8 cellular contexts compared by ENCODE assay signal in genomic region chr5:134003064-134003956, GRCh38. TPM values are rescaled to one million over a fixed set of nuclear protein-coding genes. Genes with fewer than 3 reads are reported as not detected.
DNase-seq lines count a peak whose midpoint lies in the region; ATAC-seq, FAIRE-seq and TF ChIP-seq lines count a peak whose summit lies in the region.

No MANE protein-coding gene starts in this region.

- TF ChIP-seq RAD21 in GM12878 (IDR thresholded peaks at IDR 0.05; ENCODE audit: insufficient read depth, low read depth, low read length), result no peak

- peak overlapping the region; percentile 51 for H2AFZ ChIP-seq in GM12878 (ENCODE audit: control insufficient read depth, low read depth, low read length)

- DNase-seq in NOMO-1 treated with DMSO at 0.1 percent for 48 hours (lab: John Stamatoyannopoulos, UW; ENCODE audit: unreplicated experiment) (peak; percentile 4), NOMO-1 (lab: John Stamatoyannopoulos, UW; ENCODE audit: unreplicated experiment in 2 of 2) (no peak), NCI-H69 (lab: John Stamatoyannopoulos, UW) (peak; percentile 58), GM12878 (ENCODE audit: low read depth, low spot score) (no peak), lung (ENCODE audit: low spot score) (no peak), NCI-H1105 (lab: John Stamatoyannopoulos, UW) (no peak), NCI-H146 (lab: John Stamatoyannopoulos, UW) (no peak)

- TF ChIP-seq POLR2A in GM12878 (IDR thresholded peaks at IDR 0.05; ENCODE audit: low read depth, low read length), result peak; percentile 59

- BruUV-seq in GM12878 (replicated peaks; lab: Mats Ljungman, UMichigan), result TSS peak; percentile 59

- intact Hi-C loops in GM12878 (cut with micrococcal nuclease; ENCODE audit: unreplicated experiment), result no loop called here

- peak overlapping the region; percentile 86 for H3K4me2 ChIP-seq in GM12878 (ENCODE audit: control insufficient read depth, insufficient read depth)

- no peak for TF ChIP-seq EP300 in GM12878 (IDR thresholded peaks at IDR 0.05; ENCODE audit: borderline replicate concordance in 1 of 2, control insufficient read depth in 1 of 2, low read depth in 2 of 2, low read length in 2 of 2)

- peaks cover 19% of the 10 kb centered on the region for H3K4me1 ChIP-seq in GM12878 (ENCODE audit: control insufficient read depth, insufficient read depth, low read length)
- peaks cover 18 to 35% of the 10 kb centered on the region in 2 donors for H3K4me1 ChIP-seq in lung (ENCODE audit: control insufficient read depth in 2 of 2, insufficient read depth in 2 of 2, low read length in 2 of 2)
- H3K4me1 ChIP-seq in stomach smooth muscle (ENCODE audit: control insufficient read depth, insufficient read depth, low read length), result peaks cover 49% of the 10 kb centered on the region

- H4K20me1 ChIP-seq in GM12878 (ENCODE audit: control insufficient read depth, insufficient read depth), result peaks cover 30% of the 10 kb centered on the region

- H3K27me3 ChIP-seq in GM12878 (replicated peaks in 1 of 2; ENCODE audit: control insufficient read depth in 2 of 2, insufficient read depth in 2 of 2, low read length in 1 of 2), result no peaks in the 10 kb centered on the region
- H3K27me3 ChIP-seq in lung (ENCODE audit: control insufficient read depth, insufficient read depth), result no peaks in the 10 kb centered on the region
- no peaks in the 10 kb centered on the region for H3K27me3 ChIP-seq in stomach smooth muscle (ENCODE audit: control insufficient read depth in 1 of 2, insufficient read depth in 2 of 2, low read length in 2 of 2)

- RAD21 ChIA-PET in GM12878 (lab: Charles Lee; ENCODE audit: unreplicated experiment), result interaction anchor here (0.8 to 1.6 kb wide), 8 partner anchors 8 to 137 kb away, joined by 3 to 6 read pairs (median 4); no protein-coding TSS in a partner anchor

- CTCF ChIA-PET in GM12878 (lab: Yijun Ruan, JAX), result interaction anchor here (0.9 to 3.0 kb wide), 7 partner anchors 9 to 99 kb away, joined by 3 to 18 read pairs (median 5); no protein-coding TSS in a partner anchor

- H3K27ac ChIP-seq in GM12878 (ENCODE audit: control insufficient read depth, insufficient read depth), result peak overlapping the region; percentile 95
- H3K27ac ChIP-seq in lung (ENCODE audit: low read depth in 1 of 2, low read length in 1 of 2), result peak overlapping the region; percentile 99 to 100
- H3K27ac ChIP-seq in stomach smooth muscle (ENCODE audit: low read length), result peak overlapping the region; percentile 95

- H3K36me3 ChIP-seq in GM12878 (ENCODE audit: control insufficient read depth in 2 of 2, insufficient read depth in 2 of 2, low read length in 1 of 2) (peaks cover 7 to 14% of the 10 kb centered on the region in 2 experiments; a peak in 3 of 4 replicates), lung (ENCODE audit: control insufficient read depth in 2 of 2, insufficient read depth in 2 of 2, low read length in 2 of 2) (peaks cover 0 to 8% of the 10 kb centered on the region in 2 donors), stomach smooth muscle (ENCODE audit: control insufficient read depth in 2 of 2, insufficient read depth in 2 of 2, low read length in 2 of 2) (peaks cover 0 to 6% of the 10 kb centered on the region in 2 donors)

- H3K4me3 ChIP-seq in GM12878, result peak overlapping the region; percentile 88
- H3K4me3 ChIP-seq in lung, result peak overlapping the region; percentile 86
- peak overlapping the region; percentile 87 to 88 for H3K4me3 ChIP-seq in stomach smooth muscle (ENCODE audit: low read length in 2 of 2)

- peaks cover 77% of the 10 kb centered on the region for H3K79me2 ChIP-seq in GM12878 (ENCODE audit: control insufficient read depth, insufficient read depth, low read length)

- H3K9ac ChIP-seq in GM12878 (ENCODE audit: control insufficient read depth, insufficient read depth, low read length) (peak overlapping the region; percentile 97), stomach smooth muscle (ENCODE audit: low read length in 2 of 2) (peak overlapping the region; percentile 86 to 96)

- SMC1A ChIA-PET in GM12878 (lab: Charles Lee; ENCODE audit: uncharacterized antibody, unreplicated experiment), result interaction anchor here (0.6 to 2.8 kb wide), 8 partner anchors 9 to 73 kb away, joined by 3 to 12 read pairs (median 4); no protein-coding TSS in a partner anchor

- ATAC-seq in GM12878, result peak; percentile 5
- ATAC-seq in lung (ENCODE audit: insufficient read depth, low FRiP score), result no peak

- in situ Hi-C loops in GM12878 (cut with MboI), result no loop called here

- no peak for TF ChIP-seq CTCF in GM12878 (IDR thresholded peaks at IDR 0.05 in 2 of 3, conservative IDR thresholded peaks at IDR 0.05 in 1 of 3; ENCODE audit: control insufficient read depth in 2 of 3, extremely low read depth in 1 of 3, insufficient read depth in 1 of 3, low read depth in 3 of 3, low read length in 3 of 3)
- no peak for TF ChIP-seq CTCF in lung (IDR thresholded peaks at IDR 0.05; ENCODE audit: control extremely low read depth, extremely low read depth)

- under 1% methylated on average over 18 of the region's 18 CpGs for WGBS in GM12878 (ENCODE audit: insufficient coverage, insufficient replicate concordance, low lambda C conversion rate, missing lambda C conversion rate)
- 18% methylated on average over 18 of the region's 18 CpGs for WGBS in lung, 2 donors

- H3K9me3 ChIP-seq in GM12878 (replicated peaks; ENCODE audit: control insufficient read depth, insufficient read depth, low read length) (no peaks in the 10 kb centered on the region), lung (ENCODE audit: control insufficient read depth in 2 of 2, insufficient read depth in 1 of 2, low read length in 1 of 2) (no peaks in the 10 kb centered on the region), stomach smooth muscle (ENCODE audit: control insufficient read depth in 2 of 2, low read length in 2 of 2) (no peaks in the 10 kb centered on the region)

- peak; percentile 59 for FAIRE-seq in GM12878 (lab: Jason Lieb, UNC)

- POLR2A ChIA-PET in GM12878 (lab: Charles Lee), result interaction anchor here (0.6 to 1.9 kb wide), 6 partner anchors 23 to 364 kb away, joined by 3 to 8 read pairs (median 3); partner anchors contain the start of gene TCF7

TF ChIP-seq in GM12878, 131 proteins besides CTCF, POLR2A, EP300 and RAD21 (continues in another document):
- peak; percentile 35; the same call in 1 of the 2 replicates for TF ChIP-seq PML (IDR thresholded peaks at IDR 0.05; ENCODE audit: low read length)
- TF ChIP-seq ATF2 (IDR thresholded peaks at IDR 0.05; ENCODE audit: low read length), result no peak
- TF ChIP-seq GABPA (IDR thresholded peaks at IDR 0.05; ENCODE audit: low read depth), result no peak
- no peak for TF ChIP-seq SMC3 (IDR thresholded peaks at IDR 0.05; ENCODE audit: borderline replicate concordance, low read length)
- TF ChIP-seq POU2F2 (IDR thresholded peaks at IDR 0.05; ENCODE audit: borderline replicate concordance, low read depth, low read length), result 0 out of 3 replicates have a peak, but pooled peaks have one; percentile 5
- TF ChIP-seq RUNX3 (IDR thresholded peaks at IDR 0.05; ENCODE audit: low read length), result peak; percentile 68

RNA-seq across cellular contexts. Expression of gene VDAC1, which starts 1.5 kb away (rescaled TPM):
- 106 and 109 TPM in 2 replicates for total RNA-seq in GM12878 (2013; cell fraction: nucleolus; rRNA removed)
- total RNA-seq in GM12878 (2014; rRNA removed) (314 and 372 TPM in 2 replicates), GM12878 (2014; rRNA removed; fragmentation: Illumina TruSeq; extraction: Trizol) (420 and 440 TPM in 2 replicates), GM12878 (2021) (323 and 329 TPM in 2 replicates), lung (100 to 1,000 TPM; 109 to 130 TPM)
- polyA plus RNA-seq in GM12878 (2011; ENCODE audit: low read depth), result 226 TPM
- polyA plus RNA-seq in GM12878 (2011; rRNA removed) (245 and 246 TPM in 2 replicates), GM12878 (2014; fragmentation: Illumina TruSeq; extraction: Trizol) (448 and 558 TPM in 2 replicates), GM12878 (2014; fragmentation: Nextera tagmentation; extraction: Ambion mirVana) (100 to 1,000 TPM; 276 to 376 TPM), GM12878 (2014; rRNA removed) (260 and 293 TPM in 2 replicates), GM12878 (2016; fragmentation: Nextera tagmentation; extraction: Ambion mirVana) (100 to 1,000 TPM; 464 to 488 TPM), lung (100 to 1,000 TPM; 107 to 136 TPM)
- 168 and 223 TPM in 2 replicates for polyA plus RNA-seq in GM12878 (2011; cell fraction: cytosol; rRNA removed)
- polyA plus RNA-seq in GM12878 (2011; cell fraction: nucleus; rRNA removed), result 155 and 189 TPM in 2 replicates
- 300 and 373 TPM in 2 replicates for polyA plus RNA-seq in GM12878 (2012)
- 127 and 259 TPM in 2 replicates for polyA minus RNA-seq in GM12878 (2011; rRNA and poly(A)+ RNA removed)
- polyA minus RNA-seq in GM12878 (2011; cell fraction: cytosol; rRNA and poly(A)+ RNA removed), result 100.0 and 136 TPM in 2 replicates
- polyA minus RNA-seq in GM12878 (2011; cell fraction: nucleus; rRNA and poly(A)+ RNA removed), result 40.5 and 61.9 TPM in 2 replicates

RNA-seq across cellular contexts. Expression of gene C5orf15, which starts 34.9 kb away (rescaled TPM):
- 43.0 and 51.0 TPM in 2 replicates for total RNA-seq in GM12878 (2013; cell fraction: nucleolus; rRNA removed)
- total RNA-seq in GM12878 (2014; rRNA removed) (39.9 and 49.0 TPM in 2 replicates), GM12878 (2014; rRNA removed; fragmentation: Illumina TruSeq; extraction: Trizol) (44.0 and 45.3 TPM in 2 replicates), GM12878 (2021) (21.7 and 24.1 TPM in 2 replicates), lung (100 to 1,000 TPM in 1 of 2 donors, 10 to 100 TPM in 1; 34.1 to 118 TPM)
- polyA plus RNA-seq in GM12878 (2011; ENCODE audit: low read depth), result 17.7 TPM
- polyA plus RNA-seq in GM12878 (2011; rRNA removed) (69.6 and 90.5 TPM in 2 replicates), GM12878 (2014; fragmentation: Illumina TruSeq; extraction: Trizol) (57.6 and 71.1 TPM in 2 replicates), GM12878 (2014; fragmentation: Nextera tagmentation; extraction: Ambion mirVana) (10 to 100 TPM; 36.3 to 42.2 TPM), GM12878 (2014; rRNA removed) (42.0 and 48.0 TPM in 2 replicates), GM12878 (2016; fragmentation: Nextera tagmentation; extraction: Ambion mirVana) (10 to 100 TPM; 62.3 to 63.8 TPM), lung (10 to 100 TPM; 21.6 to 45.8 TPM)
- 35.7 and 39.3 TPM in 2 replicates for polyA plus RNA-seq in GM12878 (2011; cell fraction: cytosol; rRNA removed)
- 15.7 and 20.4 TPM in 2 replicates for polyA plus RNA-seq in GM12878 (2011; cell fraction: nucleus; rRNA removed)
- polyA plus RNA-seq in GM12878 (2012), result 26.2 and 37.7 TPM in 2 replicates
- polyA minus RNA-seq in GM12878 (2011; rRNA and poly(A)+ RNA removed), result 39.1 and 40.6 TPM in 2 replicates
- 12.8 and 18.4 TPM in 2 replicates for polyA minus RNA-seq in GM12878 (2011; cell fraction: cytosol; rRNA and poly(A)+ RNA removed)
- polyA minus RNA-seq in GM12878 (2011; cell fraction: nucleus; rRNA and poly(A)+ RNA removed), result 4.6 and 5.1 TPM in 2 replicates

Comparison
In these comparisons a context has a peak if more than half of its experiments do, and no peak if none do; other contexts are left out.
1. DNase-seq: peak in NOMO-1 treated with DMSO at 0.1 percent for 48 hours (single experiment) and NCI-H69 (single experiment); none in NOMO-1 (0 of 2), GM12878 (single experiment), lung (single experiment), NCI-H1105 (single experiment) and NCI-H146 (single experiment).
2. Peak in every context shown above with its lines, with median percentiles within 50 percentile points of each other: H3K27ac ChIP-seq and H3K4me3 ChIP-seq.